In the genomic region with DNA sequence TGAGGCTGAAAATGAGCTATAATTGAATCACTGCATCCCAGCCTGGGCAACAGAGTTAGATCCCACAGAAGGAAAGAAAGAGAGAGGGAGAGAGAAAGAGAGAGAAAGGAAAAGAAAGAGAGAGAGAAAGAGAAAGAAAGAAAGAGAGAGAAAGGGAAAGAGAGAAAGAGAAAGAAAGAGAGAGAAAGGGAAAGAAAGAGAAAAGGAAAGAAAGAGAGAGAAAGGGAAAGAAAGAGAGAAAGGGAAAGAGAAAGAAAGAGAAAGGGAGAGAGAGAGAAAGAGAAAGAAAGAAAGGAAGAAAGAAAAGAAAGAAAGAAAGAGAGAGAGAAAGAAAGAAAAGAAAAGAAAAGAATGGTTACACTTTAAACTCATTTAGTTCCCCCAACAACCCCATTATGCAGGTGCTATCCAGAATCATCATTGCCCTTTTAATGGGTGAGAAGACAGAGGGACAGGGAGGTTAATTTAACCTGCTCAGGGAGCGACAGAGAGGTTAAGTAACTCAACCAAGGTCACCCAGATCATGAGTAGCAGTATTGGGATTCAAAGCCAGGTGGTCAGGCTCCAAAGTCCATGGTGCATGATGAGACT, we compare ENCODE assay signal across 1 cellular context.
TF ChIP-seq lines count a peak whose summit lies in the region.

No MANE protein-coding gene starts in this region.

TF ChIP-seq in HepG2, 621 proteins besides CTCF, POLR2A, EP300 and RAD21:
- TF ChIP-seq NBN (conservative IDR thresholded peaks at IDR 0.05) = 0 out of 2 replicates have a peak, but pooled peaks have one; percentile 4
- no peak for TF ChIP-seq ZNF546 (CRISPR knock-in tag; conservative IDR thresholded peaks at IDR 0.05)
- TF ChIP-seq, protein P1, sequence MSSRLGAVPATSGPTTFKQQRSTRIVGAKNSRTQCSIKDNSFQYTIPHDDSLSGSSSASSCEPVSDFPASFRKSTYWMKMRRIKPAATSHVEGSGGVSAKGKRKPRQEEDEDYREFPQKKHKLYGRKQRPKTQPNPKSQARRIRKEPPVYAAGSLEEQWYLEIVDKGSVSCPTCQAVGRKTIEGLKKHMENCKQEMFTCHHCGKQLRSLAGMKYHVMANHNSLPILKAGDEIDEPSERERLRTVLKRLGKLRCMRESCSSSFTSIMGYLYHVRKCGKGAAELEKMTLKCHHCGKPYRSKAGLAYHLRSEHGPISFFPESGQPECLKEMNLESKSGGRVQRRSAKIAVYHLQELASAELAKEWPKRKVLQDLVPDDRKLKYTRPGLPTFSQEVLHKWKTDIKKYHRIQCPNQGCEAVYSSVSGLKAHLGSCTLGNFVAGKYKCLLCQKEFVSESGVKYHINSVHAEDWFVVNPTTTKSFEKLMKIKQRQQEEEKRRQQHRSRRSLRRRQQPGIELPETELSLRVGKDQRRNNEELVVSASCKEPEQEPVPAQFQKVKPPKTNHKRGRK (CRISPR knock-in tag; IDR thresholded peaks at IDR 0.05) = 0 out of 2 replicates have a peak, but pooled peaks have one; percentile 45
- TF ChIP-seq MIXL1 (CRISPR knock-in tag; IDR thresholded peaks at IDR 0.05) = no peak
